18 cellular contexts compared by ENCODE assay signal in the genomic region with DNA sequence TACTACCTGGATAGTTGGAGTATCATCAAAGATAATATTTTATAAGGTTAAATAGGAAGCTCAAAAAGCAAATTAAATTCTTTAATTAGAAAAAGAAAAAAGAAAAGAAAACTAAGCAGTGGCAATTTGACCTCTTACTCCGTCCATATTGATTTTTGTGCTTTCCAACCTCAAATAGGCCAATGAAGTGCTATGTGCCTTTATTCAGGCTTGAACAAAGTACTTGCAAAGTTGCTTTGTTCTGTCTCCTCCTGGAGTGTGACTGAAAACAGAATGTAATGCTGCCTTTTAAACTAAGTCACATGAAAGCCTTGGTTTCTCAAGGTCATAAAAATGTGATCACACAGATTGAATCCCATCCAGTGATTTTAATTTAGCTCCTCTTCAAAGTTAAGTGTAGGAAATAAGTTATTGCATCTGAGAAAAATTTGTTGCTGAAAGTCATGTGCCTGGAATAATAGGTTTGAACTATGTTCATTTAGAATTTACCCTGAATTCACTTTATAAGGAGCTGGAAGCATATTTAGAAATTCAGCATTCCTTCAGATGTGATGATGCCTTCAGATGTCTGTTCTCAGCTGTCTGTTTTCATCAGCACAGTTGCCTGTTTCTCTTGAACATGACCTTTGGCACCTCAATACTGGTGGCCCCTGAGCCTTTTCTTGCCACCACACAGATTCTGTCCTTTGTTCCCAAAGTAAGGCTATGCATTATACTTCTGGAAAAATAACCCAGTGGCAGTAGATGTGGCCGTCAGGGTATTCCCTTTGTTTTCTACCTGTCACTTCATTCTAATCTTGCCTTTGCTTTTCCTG.
"Had no signal": no experiment of that assay in that cellular context is flagged by ENCODE, and none has a peak within 500 bp of the region (broad histone marks: within the 10 kb centered on the region; RNA-seq: fewer than 3 reads in every experiment).

No MANE protein-coding gene starts in this region.

- H3K27me3 ChIP-seq: heart left ventricle, neutrophil, right lobe of liver had no signal

- H3K4me3 ChIP-seq: heart left ventricle, right lobe of liver, SK-N-MC had no signal

- H3K27ac ChIP-seq: neutrophil, right lobe of liver, SK-N-MC, WERI-Rb-1 had no signal

- H3K4me1 ChIP-seq: right lobe of liver had no signal

- DNase-seq: activated CD4-positive, alpha-beta T cell treated with anti-CD3 and anti-CD28 coated beads for 4 hours; activated naive CD4-positive, alpha-beta T cell treated with anti-CD3 and anti-CD28 coated beads, Interleukin-2, amount 50 U/mL, for 16 hours; activated T-cell treated with anti-CD3 and anti-CD28 coated beads for 4 hours; amygdala; cerebellar nuclear complex; dermis blood vessel endothelial cell; heart left ventricle; right lobe of liver; stimulated activated CD4-positive, alpha-beta T cell treated with anti-CD3 and anti-CD28 coated beads, Interleukin-2, amount 100 ng/mL, for 24 hours; stimulated activated naive B cell treated with anti-CD40 and anti-IgM and Interleukin-4, amounts not matched to agents 10 μg/mL and 1 μg/mL and 100 μg/mL, for 72 hours; trophoblast cell; WERI-Rb-1 had no signal

- H3K4me3 Mint-ChIP-seq: brain; stimulated activated naive B cell treated with anti-CD40 and anti-IgM and Interleukin-4, amounts not matched to agents 10 μg/mL and 1 μg/mL and 100 μg/mL, for 72 hours; T-cell had no signal

- H3K9me3 ChIP-seq: neutrophil, right lobe of liver had no signal

- H3K27ac Mint-ChIP-seq: activated T-helper 2 cell treated with anti-CD3 and anti-CD28 coated beads, Interferon-gamma antibody, Interleukin-2, Interleukin-4, amounts not matched to agents 10 μg/mL and 5 μg/mL and 100 μg/mL, durations not matched to agents 14 hours and 24 hours and 36 hours; brain; stimulated activated naive B cell treated with anti-CD40 and anti-IgM and Interleukin-4, amounts not matched to agents 10 μg/mL and 1 μg/mL and 100 μg/mL, for 72 hours; T-cell had no signal

- H3K36me3 ChIP-seq: heart left ventricle, neutrophil, right lobe of liver, WERI-Rb-1 had no signal

- H3K27me3 Mint-ChIP-seq: naive thymus-derived CD8-positive, alpha-beta T cell; stimulated activated naive B cell treated with anti-CD40 and anti-IgM and Interleukin-4, amounts not matched to agents 10 μg/mL and 1 μg/mL and 100 μg/mL, for 72 hours; T-cell had no signal
